In the genomic region with DNA sequence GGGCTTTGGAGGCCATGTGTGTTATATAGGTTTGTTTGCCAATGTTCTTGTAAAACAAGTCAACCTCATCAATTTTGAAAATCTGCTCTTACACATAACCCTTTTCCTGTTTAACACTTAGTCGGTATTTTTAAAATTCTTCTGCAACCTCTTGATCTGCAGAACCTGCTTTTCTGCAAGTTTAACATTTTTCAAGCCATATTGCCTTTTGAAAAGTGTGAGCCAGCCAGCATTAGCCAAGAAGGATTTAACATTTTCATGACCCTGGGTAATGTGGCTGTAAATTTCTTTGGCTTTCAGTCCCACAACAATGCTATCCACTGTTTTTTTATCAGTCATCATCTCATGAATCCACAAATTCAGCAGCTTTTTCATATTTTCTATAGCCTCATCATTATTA, we compare ENCODE assay signal across 26 cellular contexts.
DNase-seq lines count a peak whose midpoint lies in the region; ATAC-seq, FAIRE-seq and TF ChIP-seq lines count a peak whose summit lies in the region.
"Had no signal": no experiment of that assay in that cellular context is flagged by ENCODE, and none has a peak within 500 bp of the region (broad histone marks: within the 10 kb centered on the region; RNA-seq: fewer than 3 reads in every experiment).

No MANE protein-coding gene starts in this region.

- no peaks in the 10 kb centered on the region for H4K20me1 ChIP-seq in neural progenitor cell (ENCODE audit: low read depth)
- H4K20me1 ChIP-seq: BLaER1 treated with 17β-estradiol and CSF1 and Interleukin-3, amounts not matched to agents 10 nM and 100 nM had no signal

- DNase-seq in DMS53 treated with DMSO at 0.1 percent for 48 hours (lab: John Stamatoyannopoulos, UW; ENCODE audit: unreplicated experiment): peak; percentile 29
- peak; percentile 12 for DNase-seq in bronchial epithelial cell (ENCODE audit: low read depth)
- DNase-seq in mesendoderm: peak; percentile 4
- DNase-seq in type B pancreatic cell (ENCODE audit: extremely low spot score, unreplicated experiment): no peak
- DNase-seq in activated CD4-positive, alpha-beta T cell treated with anti-CD3 and anti-CD28 coated beads, Interleukin-2, amount 10 ng/mL, durations not matched to agents 7 days and 5 days: no peak
- DNase-seq in neural progenitor cell (ENCODE audit: low spot score): no peak
- no peak for DNase-seq in activated CD8-positive, alpha-beta memory T cell treated with anti-CD3 and anti-CD28 coated beads, Interleukin-2, amount 10 ng/mL, durations not matched to agents 7 days and 5 days
- DNase-seq: Calu3; CD8-positive, alpha-beta T cell; DMS153; EL; GM23248; H9; HFFc6; NCI-H1105; NCI-H146; NCI-H2029; NCI-H2227 treated with DMSO at 0.1 percent for 48 hours; NCI-H524; NCI-H774; NK-92 treated with Interleukin-12 subunit alpha and Interleukin-12 subunit beta, amount 100 ng/mL, for 24 hours; SHP77 treated with DMSO at 0.1 percent for 48 hours; SK-N-SH had no signal

- H3F3A ChIP-seq in neural progenitor cell (ENCODE audit: low read depth): no peaks in the 10 kb centered on the region

- no peaks in the 10 kb centered on the region for H3K36me3 Mint-ChIP-seq in type B pancreatic cell
- no peaks in the 10 kb centered on the region for H3K36me3 Mint-ChIP-seq in activated CD4-positive, alpha-beta T cell treated with anti-CD3 and anti-CD28 coated beads, Interleukin-2, amount 10 ng/mL, durations not matched to agents 7 days and 5 days (ENCODE audit: low read depth)
- no peaks in the 10 kb centered on the region for H3K36me3 Mint-ChIP-seq in neural progenitor cell
- no peaks in the 10 kb centered on the region for H3K36me3 Mint-ChIP-seq in activated CD8-positive, alpha-beta memory T cell treated with anti-CD3 and anti-CD28 coated beads, Interleukin-2, amount 10 ng/mL, durations not matched to agents 7 days and 5 days
- H3K36me3 Mint-ChIP-seq: CD8-positive, alpha-beta T cell had no signal

- no peak overlapping the region for H2AK5ac ChIP-seq in mesendoderm (ENCODE audit: low read length)

- H3K27me3 ChIP-seq in bronchial epithelial cell (ENCODE audit: control insufficient read depth, insufficient read depth, low read length) (no peaks in the 10 kb centered on the region), mesendoderm (ENCODE audit: insufficient read depth, low read length, poor library complexity) (no peaks in the 10 kb centered on the region), neural progenitor cell (no peaks in the 10 kb centered on the region)
- H3K27me3 ChIP-seq: BLaER1 treated with 17β-estradiol and CSF1 and Interleukin-3, amounts not matched to agents 10 nM and 100 nM had no signal

- H3K79me2 ChIP-seq in mesendoderm (ENCODE audit: control insufficient read depth, insufficient read depth, low read length) (no peaks in the 10 kb centered on the region), neural progenitor cell (ENCODE audit: low read depth) (no peaks in the 10 kb centered on the region)

- H3K36me3 ChIP-seq in bronchial epithelial cell (ENCODE audit: control insufficient read depth, insufficient read depth, low read length): no peaks in the 10 kb centered on the region
- no peaks in the 10 kb centered on the region for H3K36me3 ChIP-seq in mesendoderm (ENCODE audit: control insufficient read depth, insufficient read depth, low read length)
- H3K36me3 ChIP-seq in neural progenitor cell: no peaks in the 10 kb centered on the region
- H3K36me3 ChIP-seq: BLaER1 treated with 17β-estradiol and CSF1 and Interleukin-3, amounts not matched to agents 10 nM and 100 nM had no signal

- H3K4me2 ChIP-seq in mesendoderm (ENCODE audit: low read length) (no peak overlapping the region), neural progenitor cell (no peak overlapping the region)
- H3K4me2 ChIP-seq: SK-N-SH had no signal

- no peak for ATAC-seq in activated CD8-positive, alpha-beta memory T cell treated with anti-CD3 and anti-CD28 coated beads, Interleukin-2, amount 10 ng/mL, durations not matched to agents 7 days and 5 days
- ATAC-seq: CD8-positive, alpha-beta T cell; GM12878 had no signal

- H2BK5ac ChIP-seq in mesendoderm (ENCODE audit: low read length): no peak overlapping the region

- H3K4ac ChIP-seq in mesendoderm (ENCODE audit: low read depth, low read length): no peak overlapping the region

- no peak overlapping the region for H2AFZ ChIP-seq in neural progenitor cell (replicated peaks)
- H2AFZ ChIP-seq: GM23248 had no signal

- no peak overlapping the region for H2BK15ac ChIP-seq in mesendoderm (replicated peaks; ENCODE audit: low read depth)

- FAIRE-seq in bronchial epithelial cell (lab: Jason Lieb, UNC): no peak
- FAIRE-seq: GM12878 had no signal

- H3K27me3 Mint-ChIP-seq in type B pancreatic cell: no peaks in the 10 kb centered on the region
- H3K27me3 Mint-ChIP-seq in activated CD4-positive, alpha-beta T cell treated with anti-CD3 and anti-CD28 coated beads, Interleukin-2, amount 10 ng/mL, durations not matched to agents 7 days and 5 days: no peaks in the 10 kb centered on the region
- no peaks in the 10 kb centered on the region for H3K27me3 Mint-ChIP-seq in neural progenitor cell (ENCODE audit: insufficient read depth, low read depth)
- no peaks in the 10 kb centered on the region for H3K27me3 Mint-ChIP-seq in activated CD8-positive, alpha-beta memory T cell treated with anti-CD3 and anti-CD28 coated beads, Interleukin-2, amount 10 ng/mL, durations not matched to agents 7 days and 5 days

- POLR2A ChIA-PET in activated CD4-positive, alpha-beta T cell treated with anti-CD3 and anti-CD28 coated beads, Interleukin-2, amount 10 ng/mL, durations not matched to agents 7 days and 5 days (lab: Charles Lee): no interaction called here

- CTCF ChIA-PET in activated CD4-positive, alpha-beta T cell treated with anti-CD3 and anti-CD28 coated beads, Interleukin-2, amount 10 ng/mL, durations not matched to agents 7 days and 5 days (lab: Charles Lee): no interaction called here
- CTCF ChIA-PET in activated CD8-positive, alpha-beta memory T cell treated with anti-CD3 and anti-CD28 coated beads, Interleukin-2, amount 10 ng/mL, durations not matched to agents 7 days and 5 days (lab: Charles Lee): no interaction called here

- H3K9me3 ChIP-seq in neural progenitor cell (ENCODE audit: low read depth): no peaks in the 10 kb centered on the region
- H3K9me3 ChIP-seq: BLaER1 treated with 17β-estradiol and CSF1 and Interleukin-3, amounts not matched to agents 10 nM and 100 nM; SK-N-SH had no signal

- H3K79me1 ChIP-seq in mesendoderm (ENCODE audit: low read length): no peaks in the 10 kb centered on the region

- no CpG with 5 or more reads among the region's 1 CpG for WGBS in mesendoderm (ENCODE audit: extremely low coverage, insufficient coverage, low lambda C conversion rate)

- H3K4me1 ChIP-seq in mesendoderm (ENCODE audit: control insufficient read depth, low read depth, low read length) (no peaks in the 10 kb centered on the region), neural progenitor cell (no peaks in the 10 kb centered on the region)

- H3K27ac Mint-ChIP-seq in type B pancreatic cell (peak overlapping the region; percentile 8), neural progenitor cell (no peak overlapping the region)
- no peak overlapping the region for H3K27ac Mint-ChIP-seq in activated CD4-positive, alpha-beta T cell treated with anti-CD3 and anti-CD28 coated beads, Interleukin-2, amount 10 ng/mL, durations not matched to agents 7 days and 5 days
- no peak overlapping the region for H3K27ac Mint-ChIP-seq in activated CD8-positive, alpha-beta memory T cell treated with anti-CD3 and anti-CD28 coated beads, Interleukin-2, amount 10 ng/mL, durations not matched to agents 7 days and 5 days
- H3K27ac Mint-ChIP-seq: CD8-positive, alpha-beta T cell; HFFc6 had no signal

- no peak overlapping the region for H3K56ac ChIP-seq in mesendoderm (ENCODE audit: low read length)

- H3K4me3 ChIP-seq in bronchial epithelial cell (ENCODE audit: low read depth, low read length) (no peak overlapping the region), mesendoderm (ENCODE audit: low read length) (no peak overlapping the region), neural progenitor cell (no peak overlapping the region)
- H3K4me3 ChIP-seq: BLaER1 treated with 17β-estradiol and CSF1 and Interleukin-3, amounts not matched to agents 10 nM and 100 nM; GM12878; GM23248 had no signal

- H3K23ac ChIP-seq in mesendoderm (ENCODE audit: low read length): no peak overlapping the region

- H2BK120ac ChIP-seq in mesendoderm (ENCODE audit: low read depth, low read length): no peak overlapping the region

- H3K9ac ChIP-seq in mesendoderm (ENCODE audit: low read length) (no peak overlapping the region), neural progenitor cell (no peak overlapping the region)
- H3K9ac ChIP-seq: BLaER1 treated with 17β-estradiol and CSF1 and Interleukin-3, amounts not matched to agents 10 nM and 100 nM; GM23248; SK-N-SH had no signal

- H3K4me1 Mint-ChIP-seq in type B pancreatic cell (ENCODE audit: unreplicated experiment) (peaks cover 7% of the 10 kb centered on the region), neural progenitor cell (no peaks in the 10 kb centered on the region)
- no peaks in the 10 kb centered on the region for H3K4me1 Mint-ChIP-seq in activated CD4-positive, alpha-beta T cell treated with anti-CD3 and anti-CD28 coated beads, Interleukin-2, amount 10 ng/mL, durations not matched to agents 7 days and 5 days
- no peaks in the 10 kb centered on the region for H3K4me1 Mint-ChIP-seq in activated CD8-positive, alpha-beta memory T cell treated with anti-CD3 and anti-CD28 coated beads, Interleukin-2, amount 10 ng/mL, durations not matched to agents 7 days and 5 days
- H3K4me1 Mint-ChIP-seq: H9 had no signal

- no peak overlapping the region for H3K4me3 Mint-ChIP-seq in type B pancreatic cell
- H3K4me3 Mint-ChIP-seq in activated CD4-positive, alpha-beta T cell treated with anti-CD3 and anti-CD28 coated beads, Interleukin-2, amount 10 ng/mL, durations not matched to agents 7 days and 5 days: no peak overlapping the region
- no peak overlapping the region for H3K4me3 Mint-ChIP-seq in neural progenitor cell
- no peak overlapping the region for H3K4me3 Mint-ChIP-seq in activated CD8-positive, alpha-beta memory T cell treated with anti-CD3 and anti-CD28 coated beads, Interleukin-2, amount 10 ng/mL, durations not matched to agents 7 days and 5 days
- H3K4me3 Mint-ChIP-seq: CD8-positive, alpha-beta T cell; H9; HFFc6 had no signal

- H4K8ac ChIP-seq in mesendoderm (ENCODE audit: low read depth, low read length): no peak overlapping the region

- H4K5ac ChIP-seq in mesendoderm (ENCODE audit: low read length): no peak overlapping the region

- no peak for TF ChIP-seq CTCF in bronchial epithelial cell (IDR thresholded peaks at IDR 0.05; ENCODE audit: insufficient read depth, low read length, severe bottlenecking)
- TF ChIP-seq CTCF in type B pancreatic cell (conservative IDR thresholded peaks at IDR 0.05): no peak
- TF ChIP-seq CTCF in neural progenitor cell (IDR thresholded peaks at IDR 0.05): no peak

- H3K9me3 Mint-ChIP-seq in type B pancreatic cell: no peaks in the 10 kb centered on the region
- peaks cover 7% of the 10 kb centered on the region for H3K9me3 Mint-ChIP-seq in activated CD4-positive, alpha-beta T cell treated with anti-CD3 and anti-CD28 coated beads, Interleukin-2, amount 10 ng/mL, durations not matched to agents 7 days and 5 days
- no peaks in the 10 kb centered on the region for H3K9me3 Mint-ChIP-seq in neural progenitor cell
- H3K9me3 Mint-ChIP-seq in activated CD8-positive, alpha-beta memory T cell treated with anti-CD3 and anti-CD28 coated beads, Interleukin-2, amount 10 ng/mL, durations not matched to agents 7 days and 5 days (ENCODE audit: low read depth): peaks cover 6% of the 10 kb centered on the region
- H3K9me3 Mint-ChIP-seq: H9 had no signal

- H3K27ac ChIP-seq in mesendoderm (ENCODE audit: low read depth, low read length) (no peak overlapping the region), neural progenitor cell (no peak overlapping the region)
- H3K27ac ChIP-seq: BLaER1 treated with 17β-estradiol and CSF1 and Interleukin-3, amounts not matched to agents 10 nM and 100 nM; GM23248; RWPE1 had no signal

- no peak overlapping the region for H3K18ac ChIP-seq in mesendoderm (ENCODE audit: low read length)

Comparison
In these comparisons a context has a peak if more than half of its experiments do, and no peak if none do; other contexts are left out.
1. DNase-seq: peak in DMS53 treated with DMSO at 0.1 percent for 48 hours (single experiment), bronchial epithelial cell (single experiment) and mesendoderm (single experiment); none in type B pancreatic cell (single experiment), activated CD4-positive, alpha-beta T cell treated with anti-CD3 and anti-CD28 coated beads, Interleukin-2, amount 10 ng/mL, durations not matched to agents 7 days and 5 days (single experiment), neural progenitor cell (single experiment) and activated CD8-positive, alpha-beta memory T cell treated with anti-CD3 and anti-CD28 coated beads, Interleukin-2, amount 10 ng/mL, durations not matched to agents 7 days and 5 days (single experiment).